ENCODE assay signal across 1 cellular context in the genomic region with DNA sequence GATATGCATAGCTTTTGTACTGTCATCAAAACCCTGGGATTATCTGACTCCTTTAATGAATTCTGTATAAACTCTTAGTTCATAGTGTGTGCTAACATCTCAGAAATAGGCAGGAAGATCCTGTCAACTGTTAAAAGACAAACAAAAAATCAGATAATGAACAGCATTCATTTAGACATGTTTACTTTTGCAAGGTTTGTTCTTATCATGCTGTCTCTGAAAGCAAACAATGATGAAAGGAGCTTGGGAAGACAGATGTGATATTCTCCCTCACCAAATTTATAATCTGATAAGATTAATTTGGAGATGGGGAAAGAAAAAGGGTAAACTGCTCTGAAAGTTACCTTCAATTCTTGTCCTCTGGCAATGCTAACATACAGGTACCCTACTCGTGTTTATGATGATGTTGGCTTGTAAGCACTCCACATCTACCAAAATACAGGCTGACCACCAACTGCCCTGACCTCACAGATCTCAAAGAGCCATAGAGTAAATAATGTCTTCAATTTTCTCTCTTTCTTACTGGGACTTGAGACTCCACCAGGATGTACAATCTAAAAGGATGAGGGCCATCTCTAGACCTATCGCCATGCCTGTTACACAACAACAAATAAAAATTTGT.
TF ChIP-seq lines count a peak whose summit lies in the region.

No MANE protein-coding gene starts in this region.

TF ChIP-seq in HepG2, 621 proteins besides CTCF, POLR2A, EP300 and RAD21 (continued from another document and continues in another):
- TF ChIP-seq, protein P1, sequence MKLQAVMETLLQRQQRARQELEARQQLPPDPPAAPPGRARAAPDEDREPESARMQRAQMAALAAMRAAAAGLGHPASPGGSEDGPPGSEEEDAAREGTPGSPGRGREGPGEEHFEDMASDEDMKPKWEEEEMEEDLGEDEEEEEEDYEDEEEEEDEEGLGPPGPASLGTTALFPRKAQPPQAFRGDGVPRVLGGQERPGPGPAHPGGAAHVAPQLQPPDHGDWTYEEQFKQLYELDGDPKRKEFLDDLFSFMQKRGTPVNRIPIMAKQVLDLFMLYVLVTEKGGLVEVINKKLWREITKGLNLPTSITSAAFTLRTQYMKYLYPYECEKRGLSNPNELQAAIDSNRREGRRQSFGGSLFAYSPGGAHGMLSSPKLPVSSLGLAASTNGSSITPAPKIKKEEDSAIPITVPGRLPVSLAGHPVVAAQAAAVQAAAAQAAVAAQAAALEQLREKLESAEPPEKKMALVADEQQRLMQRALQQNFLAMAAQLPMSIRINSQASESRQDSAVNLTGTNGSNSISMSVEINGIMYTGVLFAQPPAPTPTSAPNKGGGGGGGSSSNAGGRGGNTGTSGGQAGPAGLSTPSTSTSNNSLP (IDR thresholded peaks at IDR 0.05; ENCODE audit: low read depth, low read length) = peak; percentile 61; the same call in 1 of the 2 replicates
- peak; percentile 74 for TF ChIP-seq RCOR2 (CRISPR knock-in tag; IDR thresholded peaks at IDR 0.05)
- TF ChIP-seq ZNF496 (CRISPR knock-in tag; IDR thresholded peaks at IDR 0.05; ENCODE audit: insufficient replicate concordance) = no peak
- TF ChIP-seq ZNF775 (CRISPR knock-in tag; IDR thresholded peaks at IDR 0.05; ENCODE audit: borderline replicate concordance) = no peak
- TF ChIP-seq JUNB (CRISPR knock-in tag; IDR thresholded peaks at IDR 0.05; ENCODE audit: borderline replicate concordance) = no peak
- peak; percentile 70 for TF ChIP-seq CEBPG (CRISPR knock-in tag; IDR thresholded peaks at IDR 0.05)
- TF ChIP-seq, protein P2, sequence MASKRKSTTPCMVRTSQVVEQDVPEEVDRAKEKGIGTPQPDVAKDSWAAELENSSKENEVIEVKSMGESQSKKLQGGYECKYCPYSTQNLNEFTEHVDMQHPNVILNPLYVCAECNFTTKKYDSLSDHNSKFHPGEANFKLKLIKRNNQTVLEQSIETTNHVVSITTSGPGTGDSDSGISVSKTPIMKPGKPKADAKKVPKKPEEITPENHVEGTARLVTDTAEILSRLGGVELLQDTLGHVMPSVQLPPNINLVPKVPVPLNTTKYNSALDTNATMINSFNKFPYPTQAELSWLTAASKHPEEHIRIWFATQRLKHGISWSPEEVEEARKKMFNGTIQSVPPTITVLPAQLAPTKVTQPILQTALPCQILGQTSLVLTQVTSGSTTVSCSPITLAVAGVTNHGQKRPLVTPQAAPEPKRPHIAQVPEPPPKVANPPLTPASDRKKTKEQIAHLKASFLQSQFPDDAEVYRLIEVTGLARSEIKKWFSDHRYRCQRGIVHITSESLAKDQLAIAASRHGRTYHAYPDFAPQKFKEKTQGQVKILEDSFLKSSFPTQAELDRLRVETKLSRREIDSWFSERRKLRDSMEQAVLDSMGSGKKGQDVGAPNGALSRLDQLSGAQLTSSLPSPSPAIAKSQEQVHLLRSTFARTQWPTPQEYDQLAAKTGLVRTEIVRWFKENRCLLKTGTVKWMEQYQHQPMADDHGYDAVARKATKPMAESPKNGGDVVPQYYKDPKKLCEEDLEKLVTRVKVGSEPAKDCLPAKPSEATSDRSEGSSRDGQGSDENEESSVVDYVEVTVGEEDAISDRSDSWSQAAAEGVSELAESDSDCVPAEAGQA (IDR thresholded peaks at IDR 0.05; ENCODE audit: low read depth) = no peak
- TF ChIP-seq, protein P2 (CRISPR knock-in tag; IDR thresholded peaks at IDR 0.05; ENCODE audit: borderline replicate concordance) = no peak
- TF ChIP-seq ZNF850 (CRISPR knock-in tag; conservative IDR thresholded peaks at IDR 0.05) = no peak
- no peak for TF ChIP-seq RFX3 (CRISPR knock-in tag; IDR thresholded peaks at IDR 0.05)
- no peak for TF ChIP-seq ZNF121 (CRISPR knock-in tag; IDR thresholded peaks at IDR 0.05)
- TF ChIP-seq, protein P3, sequence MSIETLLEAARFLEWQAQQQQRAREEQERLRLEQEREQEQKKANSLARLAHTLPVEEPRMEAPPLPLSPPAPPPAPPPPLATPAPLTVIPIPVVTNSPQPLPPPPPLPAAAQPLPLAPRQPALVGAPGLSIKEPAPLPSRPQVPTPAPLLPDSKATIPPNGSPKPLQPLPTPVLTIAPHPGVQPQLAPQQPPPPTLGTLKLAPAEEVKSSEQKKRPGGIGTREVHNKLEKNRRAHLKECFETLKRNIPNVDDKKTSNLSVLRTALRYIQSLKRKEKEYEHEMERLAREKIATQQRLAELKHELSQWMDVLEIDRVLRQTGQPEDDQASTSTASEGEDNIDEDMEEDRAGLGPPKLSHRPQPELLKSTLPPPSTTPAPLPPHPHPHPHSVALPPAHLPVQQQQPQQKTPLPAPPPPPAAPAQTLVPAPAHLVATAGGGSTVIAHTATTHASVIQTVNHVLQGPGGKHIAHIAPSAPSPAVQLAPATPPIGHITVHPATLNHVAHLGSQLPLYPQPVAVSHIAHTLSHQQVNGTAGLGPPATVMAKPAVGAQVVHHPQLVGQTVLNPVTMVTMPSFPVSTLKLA (IDR thresholded peaks at IDR 0.05) = no peak
- peak; percentile 78; the same call in 1 of the 2 replicates for TF ChIP-seq HOXA5 (CRISPR knock-in tag; IDR thresholded peaks at IDR 0.05)
- no peak for TF ChIP-seq ZNF282 (IDR thresholded peaks at IDR 0.05; ENCODE audit: partially characterized antibody)
- TF ChIP-seq ZNF816 (CRISPR knock-in tag; IDR thresholded peaks at IDR 0.05; ENCODE audit: borderline replicate concordance) = no peak
- TF ChIP-seq, protein P4, sequence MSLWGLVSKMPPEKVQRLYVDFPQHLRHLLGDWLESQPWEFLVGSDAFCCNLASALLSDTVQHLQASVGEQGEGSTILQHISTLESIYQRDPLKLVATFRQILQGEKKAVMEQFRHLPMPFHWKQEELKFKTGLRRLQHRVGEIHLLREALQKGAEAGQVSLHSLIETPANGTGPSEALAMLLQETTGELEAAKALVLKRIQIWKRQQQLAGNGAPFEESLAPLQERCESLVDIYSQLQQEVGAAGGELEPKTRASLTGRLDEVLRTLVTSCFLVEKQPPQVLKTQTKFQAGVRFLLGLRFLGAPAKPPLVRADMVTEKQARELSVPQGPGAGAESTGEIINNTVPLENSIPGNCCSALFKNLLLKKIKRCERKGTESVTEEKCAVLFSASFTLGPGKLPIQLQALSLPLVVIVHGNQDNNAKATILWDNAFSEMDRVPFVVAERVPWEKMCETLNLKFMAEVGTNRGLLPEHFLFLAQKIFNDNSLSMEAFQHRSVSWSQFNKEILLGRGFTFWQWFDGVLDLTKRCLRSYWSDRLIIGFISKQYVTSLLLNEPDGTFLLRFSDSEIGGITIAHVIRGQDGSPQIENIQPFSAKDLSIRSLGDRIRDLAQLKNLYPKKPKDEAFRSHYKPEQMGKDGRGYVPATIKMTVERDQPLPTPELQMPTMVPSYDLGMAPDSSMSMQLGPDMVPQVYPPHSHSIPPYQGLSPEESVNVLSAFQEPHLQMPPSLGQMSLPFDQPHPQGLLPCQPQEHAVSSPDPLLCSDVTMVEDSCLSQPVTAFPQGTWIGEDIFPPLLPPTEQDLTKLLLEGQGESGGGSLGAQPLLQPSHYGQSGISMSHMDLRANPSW (CRISPR knock-in tag; IDR thresholded peaks at IDR 0.05; ENCODE audit: borderline replicate concordance) = no peak
- no peak for TF ChIP-seq FOSL1 (CRISPR knock-in tag; IDR thresholded peaks at IDR 0.05; ENCODE audit: borderline replicate concordance)
- TF ChIP-seq, protein P5, sequence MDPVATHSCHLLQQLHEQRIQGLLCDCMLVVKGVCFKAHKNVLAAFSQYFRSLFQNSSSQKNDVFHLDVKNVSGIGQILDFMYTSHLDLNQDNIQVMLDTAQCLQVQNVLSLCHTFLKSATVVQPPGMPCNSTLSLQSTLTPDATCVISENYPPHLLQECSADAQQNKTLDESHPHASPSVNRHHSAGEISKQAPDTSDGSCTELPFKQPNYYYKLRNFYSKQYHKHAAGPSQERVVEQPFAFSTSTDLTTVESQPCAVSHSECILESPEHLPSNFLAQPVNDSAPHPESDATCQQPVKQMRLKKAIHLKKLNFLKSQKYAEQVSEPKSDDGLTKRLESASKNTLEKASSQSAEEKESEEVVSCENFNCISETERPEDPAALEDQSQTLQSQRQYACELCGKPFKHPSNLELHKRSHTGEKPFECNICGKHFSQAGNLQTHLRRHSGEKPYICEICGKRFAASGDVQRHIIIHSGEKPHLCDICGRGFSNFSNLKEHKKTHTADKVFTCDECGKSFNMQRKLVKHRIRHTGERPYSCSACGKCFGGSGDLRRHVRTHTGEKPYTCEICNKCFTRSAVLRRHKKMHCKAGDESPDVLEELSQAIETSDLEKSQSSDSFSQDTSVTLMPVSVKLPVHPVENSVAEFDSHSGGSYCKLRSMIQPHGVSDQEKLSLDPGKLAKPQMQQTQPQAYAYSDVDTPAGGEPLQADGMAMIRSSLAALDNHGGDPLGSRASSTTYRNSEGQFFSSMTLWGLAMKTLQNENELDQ (CRISPR knock-in tag; IDR thresholded peaks at IDR 0.05; ENCODE audit: borderline replicate concordance) = no peak
- no peak for TF ChIP-seq ZNF562 (CRISPR knock-in tag; IDR thresholded peaks at IDR 0.05; ENCODE audit: borderline replicate concordance)
- peak in 1 of 2 experiments; percentile 62; a peak in 1 of 4 replicates for TF ChIP-seq KLF16 (CRISPR knock-in tag; IDR thresholded peaks at IDR 0.05)
- no peak for TF ChIP-seq ZNF3 (CRISPR knock-in tag; IDR thresholded peaks at IDR 0.05)
- TF ChIP-seq NR1H2 (CRISPR knock-in tag; IDR thresholded peaks at IDR 0.05; ENCODE audit: borderline replicate concordance, low read depth) = no peak
- no peak for TF ChIP-seq SRF (IDR thresholded peaks at IDR 0.05; ENCODE audit: low read depth, low read length)
- TF ChIP-seq ZNF615 (CRISPR knock-in tag; IDR thresholded peaks at IDR 0.05; ENCODE audit: borderline replicate concordance) = no peak
- no peak for TF ChIP-seq ZNF761 (CRISPR knock-in tag; conservative IDR thresholded peaks at IDR 0.05)
- TF ChIP-seq HNRNPL (IDR thresholded peaks at IDR 0.05; ENCODE audit: low read depth, low read length) = no peak
- TF ChIP-seq, protein P6, sequence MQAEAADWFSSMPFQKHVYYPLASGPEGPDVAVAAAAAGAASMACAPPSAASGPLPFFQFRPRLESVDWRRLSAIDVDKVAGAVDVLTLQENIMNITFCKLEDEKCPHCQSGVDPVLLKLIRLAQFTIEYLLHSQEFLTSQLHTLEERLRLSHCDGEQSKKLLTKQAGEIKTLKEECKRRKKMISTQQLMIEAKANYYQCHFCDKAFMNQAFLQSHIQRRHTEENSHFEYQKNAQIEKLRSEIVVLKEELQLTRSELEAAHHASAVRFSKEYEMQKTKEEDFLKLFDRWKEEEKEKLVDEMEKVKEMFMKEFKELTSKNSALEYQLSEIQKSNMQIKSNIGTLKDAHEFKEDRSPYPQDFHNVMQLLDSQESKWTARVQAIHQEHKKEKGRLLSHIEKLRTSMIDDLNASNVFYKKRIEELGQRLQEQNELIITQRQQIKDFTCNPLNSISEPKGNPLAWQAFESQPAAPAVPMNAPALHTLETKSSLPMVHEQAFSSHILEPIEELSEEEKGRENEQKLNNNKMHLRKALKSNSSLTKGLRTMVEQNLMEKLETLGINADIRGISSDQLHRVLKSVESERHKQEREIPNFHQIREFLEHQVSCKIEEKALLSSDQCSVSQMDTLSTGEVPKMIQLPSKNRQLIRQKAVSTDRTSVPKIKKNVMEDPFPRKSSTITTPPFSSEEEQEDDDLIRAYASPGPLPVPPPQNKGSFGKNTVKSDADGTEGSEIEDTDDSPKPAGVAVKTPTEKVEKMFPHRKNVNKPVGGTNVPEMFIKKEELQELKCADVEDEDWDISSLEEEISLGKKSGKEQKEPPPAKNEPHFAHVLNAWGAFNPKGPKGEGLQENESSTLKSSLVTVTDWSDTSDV (CRISPR knock-in tag; IDR thresholded peaks at IDR 0.05) = no peak
- TF ChIP-seq ZFP36 (IDR thresholded peaks at IDR 0.05; ENCODE audit: borderline replicate concordance, low read depth, low read length, partially characterized antibody) = no peak
- no peak for TF ChIP-seq ZBTB3 (CRISPR knock-in tag; IDR thresholded peaks at IDR 0.05; ENCODE audit: borderline replicate concordance, low read depth)
- TF ChIP-seq ARNTL (CRISPR knock-in tag; IDR thresholded peaks at IDR 0.05) = no peak
- TF ChIP-seq ZNF781 (CRISPR knock-in tag; IDR thresholded peaks at IDR 0.05; ENCODE audit: borderline replicate concordance, not compliant biosample characterization) = no peak
- TF ChIP-seq TBX2 (CRISPR knock-in tag; IDR thresholded peaks at IDR 0.05; ENCODE audit: borderline replicate concordance) = peak; percentile 64; the same call in 1 of the 2 replicates
- TF ChIP-seq THAP11 (CRISPR knock-in tag; IDR thresholded peaks at IDR 0.05) = peak; percentile 37; the same call in 1 of the 2 replicates
- TF ChIP-seq, protein P7, sequence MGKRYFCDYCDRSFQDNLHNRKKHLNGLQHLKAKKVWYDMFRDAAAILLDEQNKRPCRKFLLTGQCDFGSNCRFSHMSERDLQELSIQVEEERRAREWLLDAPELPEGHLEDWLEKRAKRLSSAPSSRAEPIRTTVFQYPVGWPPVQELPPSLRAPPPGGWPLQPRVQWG (CRISPR knock-in tag; IDR thresholded peaks at IDR 0.05; ENCODE audit: borderline replicate concordance, low read depth) = no peak
- TF ChIP-seq ZFP36L2 (CRISPR knock-in tag; IDR thresholded peaks at IDR 0.05) = no peak
- no peak for TF ChIP-seq MED8 (CRISPR knock-in tag; IDR thresholded peaks at IDR 0.05; ENCODE audit: insufficient replicate concordance)
- no peak for TF ChIP-seq ZNF501 (CRISPR knock-in tag; IDR thresholded peaks at IDR 0.05)
- no peak for TF ChIP-seq ELF4 (CRISPR knock-in tag; IDR thresholded peaks at IDR 0.05; ENCODE audit: borderline replicate concordance)
- TF ChIP-seq ARNT2 (CRISPR knock-in tag; IDR thresholded peaks at IDR 0.05; ENCODE audit: low read depth) = no peak
- no peak for TF ChIP-seq AGO2 (optimal IDR thresholded peaks at IDR 0.05; ENCODE audit: low read depth, low read length)
- no peak for TF ChIP-seq IKZF1 (IDR thresholded peaks at IDR 0.05)
- TF ChIP-seq, protein P8, sequence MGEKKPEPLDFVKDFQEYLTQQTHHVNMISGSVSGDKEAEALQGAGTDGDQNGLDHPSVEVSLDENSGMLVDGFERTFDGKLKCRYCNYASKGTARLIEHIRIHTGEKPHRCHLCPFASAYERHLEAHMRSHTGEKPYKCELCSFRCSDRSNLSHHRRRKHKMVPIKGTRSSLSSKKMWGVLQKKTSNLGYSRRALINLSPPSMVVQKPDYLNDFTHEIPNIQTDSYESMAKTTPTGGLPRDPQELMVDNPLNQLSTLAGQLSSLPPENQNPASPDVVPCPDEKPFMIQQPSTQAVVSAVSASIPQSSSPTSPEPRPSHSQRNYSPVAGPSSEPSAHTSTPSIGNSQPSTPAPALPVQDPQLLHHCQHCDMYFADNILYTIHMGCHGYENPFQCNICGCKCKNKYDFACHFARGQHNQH (CRISPR knock-in tag; IDR thresholded peaks at IDR 0.05) = 0 out of 2 replicates have a peak, but pooled peaks have one; percentile 23
- no peak for TF ChIP-seq ZNF572 (CRISPR knock-in tag; IDR thresholded peaks at IDR 0.05)
